8 cellular contexts compared by ENCODE assay signal in the genomic region with DNA sequence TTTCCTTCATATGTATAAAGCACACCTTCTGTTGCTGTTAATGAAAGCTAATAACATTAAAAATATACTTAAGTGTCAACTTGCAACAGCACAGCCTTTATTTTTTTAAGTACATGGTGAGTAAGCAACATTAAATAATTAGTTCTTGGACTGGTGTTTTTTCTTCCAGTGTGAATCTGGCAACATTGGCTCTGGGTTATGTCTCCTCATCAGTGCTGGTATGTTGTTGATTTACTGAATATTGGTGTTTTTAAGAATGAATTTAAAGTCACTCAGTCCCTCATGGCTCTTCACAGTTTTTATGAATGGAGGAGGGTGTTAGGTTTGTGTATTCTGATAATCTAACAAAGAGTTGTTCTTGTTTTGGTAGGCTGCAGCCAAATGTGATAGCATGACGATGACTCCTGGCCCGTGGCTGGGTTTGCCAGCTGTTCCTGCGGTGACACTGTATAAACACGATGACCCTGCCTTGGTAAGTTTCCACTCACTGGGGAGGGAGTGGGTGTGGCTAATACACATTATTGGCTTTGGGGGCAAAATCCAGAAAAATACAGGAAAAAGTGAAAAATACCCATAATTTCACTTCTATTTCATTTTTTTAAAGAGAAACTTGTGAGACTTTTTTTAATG. TPM values are rescaled to one million over a fixed set of nuclear protein-coding genes. Genes with fewer than 3 reads are reported as not detected.
A peak's percentile ranks its signal among the peaks of the same experiment; 100 is the strongest.
DNase-seq lines count a peak whose midpoint lies in the region; ATAC-seq, FAIRE-seq and TF ChIP-seq lines count a peak whose summit lies in the region.
"Not testable (repeated sequence)": the region's sequence is repeated elsewhere in the genome, so short reads cannot be mapped to it uniquely, and the experiment has no call there.

No MANE protein-coding gene starts in this region.

- not testable (repeated sequence) for TF ChIP-seq CTCF in PC-3 (conservative IDR thresholded peaks at IDR 0.05; ENCODE audit: low read depth, low read length); endodermal cell (conservative IDR thresholded peaks at IDR 0.05); heart right ventricle (IDR thresholded peaks at IDR 0.05)

- intact Hi-C loops in PC-3 (cut with micrococcal nuclease), result not testable (repeated sequence)
- intact Hi-C loops in heart right ventricle (cut with DNase I), result loop anchor here in 1 of 10 donors (10.0 kb wide), 1 partner anchor 62 kb away; no protein-coding TSS in a partner anchor

- H3K79me2 ChIP-seq in PC-3 (ENCODE audit: low read length), result not testable (repeated sequence)

- FAIRE-seq in small intestine (lab: Jason Lieb, UNC), result not testable (repeated sequence)

- TSS peak; percentile 7 for BruUV-seq in PC-3 (replicated peaks; lab: Mats Ljungman, UMichigan)

- not testable (repeated sequence) for H3K27ac ChIP-seq in PC-3 (ENCODE audit: low read length); endodermal cell (ENCODE audit: low read depth, low read length)
- H3K27ac ChIP-seq in heart right ventricle (peak overlapping the region in 7 of 10 donors; percentile 13 to 63 (median 29)), mesodermal cell (ENCODE audit: low read depth, low read length, severe bottlenecking) (peak overlapping the region; percentile 67), small intestine (ENCODE audit: low read depth in 1 of 2, low read length in 1 of 2) (peak overlapping the region in 1 of 2 donors; percentile 24)

- ATAC-seq in PC-3, result peak; percentile 60
- peak; percentile 71 to 89 (median 78) for ATAC-seq in heart right ventricle

- not testable (repeated sequence) for H3K4me3 ChIP-seq in PC-3 (ENCODE audit: low read length); endodermal cell (ENCODE audit: low read length); heart right ventricle; mesodermal cell (ENCODE audit: extremely low read depth, insufficient read depth, low read length, poor library complexity, severe bottlenecking); small intestine (ENCODE audit: low read depth in 1 of 2, low read length in 2 of 2)

- H3K27ac Mint-ChIP-seq in activated naive CD4-positive, alpha-beta T cell treated with anti-CD3 and anti-CD28 coated beads, Interleukin-2, amount 50 U/mL, for 24 hours, result peak overlapping the region; percentile 85
- H3K27ac Mint-ChIP-seq in endodermal cell, result peak overlapping the region; percentile 74

- H3K9me3 ChIP-seq in PC-3 (ENCODE audit: low read length); endodermal cell (ENCODE audit: control insufficient read depth, low read length); heart right ventricle; mesodermal cell (ENCODE audit: control insufficient read depth, low read length); small intestine (ENCODE audit: control insufficient read depth, low read depth): not testable (repeated sequence)

- H3K4me1 ChIP-seq in PC-3 (ENCODE audit: insufficient read depth, low read length); endodermal cell (ENCODE audit: control insufficient read depth, insufficient read depth, low read length); small intestine (ENCODE audit: control insufficient read depth in 2 of 2, insufficient read depth in 1 of 2, low read depth in 1 of 2, low read length in 1 of 2): not testable (repeated sequence)
- peaks cover 2 to 43% (median 34%) of the 10 kb centered on the region in 9 donors for H3K4me1 ChIP-seq in heart right ventricle
- peaks cover 11% of the 10 kb centered on the region for H3K4me1 ChIP-seq in mesodermal cell (ENCODE audit: control insufficient read depth, insufficient read depth, low read length, poor library complexity, severe bottlenecking)

- not testable (repeated sequence) for H2AFZ ChIP-seq in PC-3 (ENCODE audit: low read length)

- peak; percentile 69 for DNase-seq in A172 (ENCODE audit: low spot score)
- DNase-seq in GM04504 (ENCODE audit: low read depth), result peak; percentile 32
- DNase-seq in PC-3, result peak; percentile 49
- not testable (repeated sequence) for DNase-seq in endodermal cell
- peak in 1 of 2 donors; percentile 78 for DNase-seq in heart right ventricle
- peak; percentile 47 for DNase-seq in small intestine

- not testable (repeated sequence) for H3K27me3 Mint-ChIP-seq in activated naive CD4-positive, alpha-beta T cell treated with anti-CD3 and anti-CD28 coated beads, Interleukin-2, amount 50 U/mL, for 24 hours; endodermal cell (ENCODE audit: insufficient read depth)

- H4K20me1 ChIP-seq in PC-3 (ENCODE audit: low read length), result not testable (repeated sequence)

- H3K4me3 Mint-ChIP-seq in activated naive CD4-positive, alpha-beta T cell treated with anti-CD3 and anti-CD28 coated beads, Interleukin-2, amount 50 U/mL, for 24 hours; endodermal cell: not testable (repeated sequence)

- not testable (repeated sequence) for H3K9me3 Mint-ChIP-seq in activated naive CD4-positive, alpha-beta T cell treated with anti-CD3 and anti-CD28 coated beads, Interleukin-2, amount 50 U/mL, for 24 hours; endodermal cell

- POLR2A ChIA-PET in PC-3 (lab: Charles Lee; ENCODE audit: unreplicated experiment), result not testable (repeated sequence)

- not testable (repeated sequence) for H3K9ac ChIP-seq in PC-3 (ENCODE audit: low read length); endodermal cell (ENCODE audit: extremely low read depth, low read length, poor library complexity, severe bottlenecking)

- WGBS in endodermal cell (ENCODE audit: insufficient coverage in 1 of 2, insufficient read length in 1 of 2), 2 experiments, result 92 to 95% methylated on average over 2 to 4 of the region's 4 CpGs
- 10 to 16% methylated on average over 4 of the region's 4 CpGs for WGBS in heart right ventricle, 2 donors
- WGBS in mesodermal cell (ENCODE audit: insufficient coverage in 2 of 2), 2 experiments, result 75% methylated on average over 2 of the region's 4 CpGs; no CpG with 5 or more reads in 1 of the 2 experiments
- WGBS in small intestine, 3 donors, result 21 to 32% (median 28%) methylated on average over 4 of the region's 4 CpGs

- not testable (repeated sequence) for H3K27me3 ChIP-seq in PC-3 (ENCODE audit: low read length); endodermal cell (ENCODE audit: control insufficient read depth, insufficient read depth, low read length, poor library complexity, severe bottlenecking); heart right ventricle; small intestine (ENCODE audit: control insufficient read depth in 2 of 2, insufficient read depth in 2 of 2, low read length in 2 of 2)

- CTCF ChIA-PET in PC-3 (lab: Charles Lee), result not testable (repeated sequence)

- H3K4me2 ChIP-seq in PC-3 (ENCODE audit: low read length), result not testable (repeated sequence)

- peaks cover 10% of the 10 kb centered on the region; the same call in 1 of the 2 replicates for H3K36me3 ChIP-seq in PC-3 (ENCODE audit: low read depth, low read length)
- peaks cover 54% of the 10 kb centered on the region for H3K36me3 ChIP-seq in endodermal cell (ENCODE audit: control insufficient read depth, insufficient read depth, low read length)
- peaks cover 0 to 78% (median 19%) of the 10 kb centered on the region in 9 donors for H3K36me3 ChIP-seq in heart right ventricle
- peaks cover 59% of the 10 kb centered on the region for H3K36me3 ChIP-seq in mesodermal cell (ENCODE audit: control insufficient read depth, insufficient read depth, low read length)
- H3K36me3 ChIP-seq in small intestine (ENCODE audit: control insufficient read depth in 2 of 2, insufficient read depth in 2 of 2, low read length in 2 of 2), result peaks cover 12 to 21% of the 10 kb centered on the region in 2 donors

- peaks cover 16% of the 10 kb centered on the region for H3K36me3 Mint-ChIP-seq in activated naive CD4-positive, alpha-beta T cell treated with anti-CD3 and anti-CD28 coated beads, Interleukin-2, amount 50 U/mL, for 24 hours
- H3K36me3 Mint-ChIP-seq in endodermal cell (ENCODE audit: low read depth), result peaks cover 71% of the 10 kb centered on the region

- H3K4me1 Mint-ChIP-seq in activated naive CD4-positive, alpha-beta T cell treated with anti-CD3 and anti-CD28 coated beads, Interleukin-2, amount 50 U/mL, for 24 hours, result peaks cover 48% of the 10 kb centered on the region
- not testable (repeated sequence) for H3K4me1 Mint-ChIP-seq in endodermal cell

- not testable (repeated sequence) for H3F3A ChIP-seq in PC-3 (ENCODE audit: low read length, unreplicated experiment)

- H3K9me2 ChIP-seq in PC-3 (replicated peaks; ENCODE audit: low read length), result not testable (repeated sequence)

RNA-seq across cellular contexts. Expression of gene NTAN1, which starts 38.8 kb away (rescaled TPM):
- 134 and 139 TPM in 2 replicates for total RNA-seq in A172 (2014; rRNA removed; shearing (Covaris generic))
- total RNA-seq in PC-3 (2014; rRNA removed), result 23.8 and 32.0 TPM in 2 replicates
- total RNA-seq in endodermal cell, result 10 to 100 TPM; 47.2 to 57.3 TPM
- polyA plus RNA-seq in endodermal cell (2013, experiment 1 of 2), result 55.9 TPM
- polyA plus RNA-seq in endodermal cell (2013, experiment 2 of 2), result 51.5 TPM
- total RNA-seq in heart right ventricle, result 10 to 100 TPM; 13.7 to 40.1 (median 20.9) TPM
- polyA plus RNA-seq in heart right ventricle, result 10 to 100 TPM; 32.4 to 36.1 TPM
- 108 TPM for polyA plus RNA-seq in mesodermal cell (2013, experiment 1 of 2)
- polyA plus RNA-seq in mesodermal cell (2013, experiment 2 of 2), result 100 TPM
- polyA plus RNA-seq in small intestine, result 10 to 100 TPM; 21.0 to 36.2 (median 26.9) TPM

RNA-seq across cellular contexts. Expression of gene PDXDC1, which starts 42.2 kb away (rescaled TPM):
- total RNA-seq in A172 (2014; rRNA removed; shearing (Covaris generic)), result 80.5 and 89.8 TPM in 2 replicates
- total RNA-seq in PC-3 (2014; rRNA removed), result 62.6 and 75.4 TPM in 2 replicates
- total RNA-seq in endodermal cell, result 100 to 1,000 TPM; 163 to 202 TPM
- polyA plus RNA-seq in endodermal cell (2013, experiment 1 of 2), result 52.4 TPM
- 44.1 TPM for polyA plus RNA-seq in endodermal cell (2013, experiment 2 of 2)
- 10 to 100 TPM; 63.9 to 88.5 (median 72.0) TPM for total RNA-seq in heart right ventricle
- polyA plus RNA-seq in heart right ventricle, result 10 to 100 TPM; 24.9 to 41.0 TPM
- polyA plus RNA-seq in mesodermal cell (2013, experiment 1 of 2), result 60.9 TPM
- polyA plus RNA-seq in mesodermal cell (2013, experiment 2 of 2), result 66.5 TPM
- 100 to 1,000 TPM; 116 to 176 (median 122) TPM for polyA plus RNA-seq in small intestine
